2 cellular contexts compared by ENCODE assay signal in genomic region chr10:46896952-46897692, GRCh38. TPM values are rescaled to one million over a fixed set of nuclear protein-coding genes. Genes with fewer than 3 reads are reported as not detected.
"Had no signal": no experiment of that assay in that cellular context is flagged by ENCODE, and none has a peak within 500 bp of the region (broad histone marks: within the 10 kb centered on the region; RNA-seq: fewer than 3 reads in every experiment).

No MANE protein-coding gene starts in this region.

RNA-seq across cellular contexts. Expression of gene PTPN20, which starts 14.1 kb away (rescaled TPM):
- total RNA-seq: mesothelial cell of epicardium had no signal
- polyA plus RNA-seq: endothelial cell of umbilical vein had no signal
